Comparison of ENCODE assay signal across 15 cellular contexts in genomic region chr6:142322066-142322465, GRCh38. TPM values are rescaled to one million over a fixed set of nuclear protein-coding genes. Genes with fewer than 3 reads are reported as not detected.
A peak's percentile ranks its signal among the peaks of the same experiment; 100 is the strongest.
DNase-seq lines count a peak whose midpoint lies in the region; ATAC-seq, FAIRE-seq and TF ChIP-seq lines count a peak whose summit lies in the region.
"Had no signal": no experiment of that assay in that cellular context is flagged by ENCODE, and none has a peak within 500 bp of the region (broad histone marks: within the 10 kb centered on the region; RNA-seq: fewer than 3 reads in every experiment).

No MANE protein-coding gene starts in this region.

- H3K27ac ChIP-seq in HepG2 (ENCODE audit: extremely low read length, insufficient read depth, low read length) (no peak overlapping the region), right lobe of liver (no peak overlapping the region), RWPE2 (ENCODE audit: poor library complexity, severe bottlenecking) (peak overlapping the region; percentile 89)

- ATAC-seq in HepG2 (no peak), right lobe of liver (no peak), RWPE2 (ENCODE audit: low read depth) (no peak)
- no peak for ATAC-seq in stimulated activated effector memory CD8-positive, alpha-beta T cell treated with anti-CD3 and anti-CD28 coated beads, Interleukin-12 subunit alpha, Interleukin-12 subunit beta, amount 100 ng/mL, for 72 hours

- FAIRE-seq in HepG2 (lab: Jason Lieb, UNC), result no peak
- FAIRE-seq: G401.6, GM12892 had no signal

- no peak for TF ChIP-seq CTCF in HepG2 (CRISPR knock-in tag; IDR thresholded peaks at IDR 0.05)
- no peak for TF ChIP-seq CTCF in right lobe of liver (IDR thresholded peaks at IDR 0.05)
- no peak for TF ChIP-seq CTCF in RWPE2 (IDR thresholded peaks at IDR 0.05; ENCODE audit: poor library complexity, severe bottlenecking)

- no peak overlapping the region for H3K4me2 ChIP-seq in HepG2 (ENCODE audit: low read depth, low read length)

- no peaks in the 10 kb centered on the region for H3K27me3 ChIP-seq in HepG2 (ENCODE audit: control insufficient read depth in 1 of 2, insufficient read depth in 2 of 2, low read length in 2 of 2)
- H3K27me3 ChIP-seq in right lobe of liver, result no peaks in the 10 kb centered on the region
- no peaks in the 10 kb centered on the region for H3K27me3 ChIP-seq in RWPE2 (ENCODE audit: insufficient read depth, poor library complexity, severe bottlenecking)

- no peaks in the 10 kb centered on the region for H3K9me3 Mint-ChIP-seq in stimulated activated effector memory CD8-positive, alpha-beta T cell treated with anti-CD3 and anti-CD28 coated beads, Interleukin-12 subunit alpha, Interleukin-12 subunit beta, amount 100 ng/mL, for 72 hours
- H3K9me3 Mint-ChIP-seq: CD4-positive, alpha-beta T cell; H9 had no signal

- in situ Hi-C loops in HepG2 (cut with HindIII; ENCODE audit: extremely low pct_ligation_motif_present, low pct_unique_long_range_greater_than_20kb), result no loop called here

- TF ChIP-seq POLR2A in HepG2 (IDR thresholded peaks at IDR 0.05; ENCODE audit: insufficient read depth in 1 of 2, low read depth in 2 of 2, low read length in 2 of 2) (no peak), right lobe of liver (IDR thresholded peaks at IDR 0.05) (no peak)

- H3K4me3 Mint-ChIP-seq in stimulated activated effector memory CD8-positive, alpha-beta T cell treated with anti-CD3 and anti-CD28 coated beads, Interleukin-12 subunit alpha, Interleukin-12 subunit beta, amount 100 ng/mL, for 72 hours, result no peak overlapping the region
- H3K4me3 Mint-ChIP-seq: B cell; CD4-positive, alpha-beta T cell; H9 had no signal

- H3K36me3 ChIP-seq in HepG2 (replicated peaks in 1 of 2; ENCODE audit: control insufficient read depth in 1 of 2, insufficient read depth in 2 of 2, low read length in 2 of 2), result peaks cover 10 to 31% of the 10 kb centered on the region in 2 experiments; a peak in 4 of 5 replicates
- H3K36me3 ChIP-seq in right lobe of liver, result no peaks in the 10 kb centered on the region
- peaks cover 10% of the 10 kb centered on the region; the same call in 1 of the 2 replicates for H3K36me3 ChIP-seq in RWPE2 (ENCODE audit: low read depth)

- H3K4me3 ChIP-seq in HepG2 (replicated peaks in 1 of 3; ENCODE audit: insufficient read depth in 1 of 3, low read depth in 2 of 3, low read length in 3 of 3), result no peak overlapping the region
- H3K4me3 ChIP-seq in right lobe of liver, result no peak overlapping the region
- H3K4me3 ChIP-seq in RWPE2 (ENCODE audit: severe bottlenecking), result no peak overlapping the region

- H3K9me3 ChIP-seq in HepG2 (ENCODE audit: low read length) (no peaks in the 10 kb centered on the region), right lobe of liver (no peaks in the 10 kb centered on the region), RWPE2 (ENCODE audit: severe bottlenecking) (no peaks in the 10 kb centered on the region)

- intact Hi-C loops in HepG2 (cut with micrococcal nuclease; ENCODE audit: unreplicated experiment), result no loop called here
- intact Hi-C loops in right lobe of liver (cut with DNase I), result no loop called here

- TF ChIP-seq RAD21 in HepG2 (CRISPR knock-in tag; IDR thresholded peaks at IDR 0.05), result no peak

- DNase-seq in HepG2 (ENCODE audit: low spot score), result no peak
- DNase-seq in right lobe of liver, result no peak
- no peak for DNase-seq in RWPE2 (ENCODE audit: low spot score)
- DNase-seq in kidney glomerular epithelial cell (lab: John Stamatoyannopoulos, UW), result peak; percentile 10
- no peak for DNase-seq in 8988T
- DNase-seq in stimulated activated effector memory CD8-positive, alpha-beta T cell treated with anti-CD3 and anti-CD28 coated beads, Interleukin-12 subunit alpha, Interleukin-12 subunit beta, amount 100 ng/mL, for 72 hours (ENCODE audit: low spot score in 2 of 2), result no peak
- DNase-seq in stimulated activated CD4-positive, alpha-beta T cell treated with anti-CD3 and anti-CD28 coated beads, Interleukin-4, amount 100 ng/mL, for 24 hours, result no peak
- DNase-seq: C1 segment of cervical spinal cord; CD4-positive, alpha-beta T cell; EL; GOT3; H9 had no signal

- WGBS in HepG2 (ENCODE audit: low lambda C conversion rate), result 99% methylated on average over 5 of the region's 5 CpGs
- WGBS in right lobe of liver (ENCODE audit: insufficient coverage, low coverage, low lambda C conversion rate, missing lambda C conversion rate), result 91% methylated on average over 5 of the region's 5 CpGs

- H4K20me1 ChIP-seq in HepG2 (ENCODE audit: insufficient read depth, low read length), result peaks cover 22% of the 10 kb centered on the region

- no peak overlapping the region for H2AFZ ChIP-seq in HepG2 (ENCODE audit: low read length)

- no TSS peak for BruUV-seq in HepG2 (replicated peaks; lab: Mats Ljungman, UMichigan)

- peaks cover 92% of the 10 kb centered on the region for H3K79me2 ChIP-seq in HepG2 (ENCODE audit: insufficient read depth, low read length)

- no peak overlapping the region for H3K27ac Mint-ChIP-seq in stimulated activated effector memory CD8-positive, alpha-beta T cell treated with anti-CD3 and anti-CD28 coated beads, Interleukin-12 subunit alpha, Interleukin-12 subunit beta, amount 100 ng/mL, for 72 hours
- H3K27ac Mint-ChIP-seq: B cell; CD4-positive, alpha-beta T cell had no signal

- no peak for TF ChIP-seq EP300 in HepG2 (IDR thresholded peaks at IDR 0.05; ENCODE audit: low read depth in 2 of 2, low read length in 2 of 2)
- no peak for TF ChIP-seq EP300 in HepG2 (CRISPR knock-in tag; IDR thresholded peaks at IDR 0.05; ENCODE audit: borderline replicate concordance)

- H3K4me1 ChIP-seq in HepG2 (ENCODE audit: insufficient read depth, low read length), result peaks cover 73% of the 10 kb centered on the region
- peaks cover 0 to 20% (median 1%) of the 10 kb centered on the region in 4 donors for H3K4me1 ChIP-seq in right lobe of liver
- H3K4me1 ChIP-seq in RWPE2 (ENCODE audit: insufficient read depth, poor library complexity, severe bottlenecking), result peaks cover 73% of the 10 kb centered on the region

- POLR2A ChIA-PET in HepG2 (lab: Yijun Ruan, JAX), result interaction anchor here (3.0 kb wide), 1 partner anchor 21 kb away, joined by 17 read pairs; the partner anchor contains the start of gene ADGRG6

- CTCF ChIA-PET in HepG2 (lab: Yijun Ruan, JAX; ENCODE audit: low intra/inter-chr PET ratio, low total read pairs), result no interaction called here

- no peaks in the 10 kb centered on the region for H3K36me3 Mint-ChIP-seq in stimulated activated effector memory CD8-positive, alpha-beta T cell treated with anti-CD3 and anti-CD28 coated beads, Interleukin-12 subunit alpha, Interleukin-12 subunit beta, amount 100 ng/mL, for 72 hours

- H3K9ac ChIP-seq in HepG2 (ENCODE audit: insufficient read depth, low read depth, low read length), result no peak overlapping the region

- no peaks in the 10 kb centered on the region for H3K4me1 Mint-ChIP-seq in stimulated activated effector memory CD8-positive, alpha-beta T cell treated with anti-CD3 and anti-CD28 coated beads, Interleukin-12 subunit alpha, Interleukin-12 subunit beta, amount 100 ng/mL, for 72 hours
- H3K4me1 Mint-ChIP-seq: B cell had no signal

TF ChIP-seq in HepG2, 621 proteins besides CTCF, POLR2A, EP300 and RAD21:
- TF ChIP-seq ZFP62 (CRISPR knock-in tag; IDR thresholded peaks at IDR 0.05), result no peak
- TF ChIP-seq RBM22 (optimal IDR thresholded peaks at IDR 0.05; ENCODE audit: low read length), result peak; percentile 28

RNA-seq across cellular contexts. Expression of gene ADGRG6, which starts 20.3 kb away (rescaled TPM):
- total RNA-seq in HepG2 (2016; rRNA removed; fragmentation: Illumina TruSeq; extraction: Trizol) (83.6 and 129 TPM in 2 replicates), right lobe of liver (100 to 1,000 TPM in 3 of 6 experiments, 10 to 100 TPM in 3; 49.6 to 114 (median 94.6) TPM)
- total RNA-seq in HepG2 (2016; cell fraction: cytosol; rRNA removed; fragmentation: Illumina TruSeq; extraction: Trizol; ENCODE audit: low read depth), result 12.9 and 13.3 TPM in 2 replicates
- total RNA-seq in HepG2 (2016; cell fraction: insoluble cytoplasmic fraction; rRNA removed; fragmentation: Illumina TruSeq; extraction: Trizol), result 76.7 and 125 TPM in 2 replicates
- total RNA-seq in HepG2 (2016; cell fraction: membrane; rRNA removed; fragmentation: Illumina TruSeq; extraction: Trizol), result 29.0 and 33.2 TPM in 2 replicates
- total RNA-seq in HepG2 (2016; cell fraction: nucleus; rRNA removed; fragmentation: Illumina TruSeq; extraction: Trizol), result 271 and 292 TPM in 2 replicates
- 176 and 249 TPM in 2 replicates for polyA plus RNA-seq in HepG2 (2011; rRNA removed)
- polyA plus RNA-seq in HepG2 (2011; cell fraction: cytosol; rRNA removed), result 115 and 131 TPM in 2 replicates
- polyA plus RNA-seq in HepG2 (2011; cell fraction: nucleus; rRNA removed), result 148 and 157 TPM in 2 replicates
- polyA plus RNA-seq in HepG2 (2012), result 116 and 147 TPM in 2 replicates
- 1.8 TPM in 2 replicates for polyA plus RNA-seq in HepG2 (2016; cell fraction: cytosol; fragmentation: Illumina TruSeq; extraction: Trizol; ENCODE audit: low read depth)
- polyA plus RNA-seq in HepG2 (2016; cell fraction: insoluble cytoplasmic fraction; fragmentation: Illumina TruSeq; extraction: Trizol; ENCODE audit: low read depth), result 38.7 and 42.8 TPM in 2 replicates
- 5.0 and 5.8 TPM in 2 replicates for polyA plus RNA-seq in HepG2 (2016; cell fraction: membrane; fragmentation: Illumina TruSeq; extraction: Trizol; ENCODE audit: low read depth)
- 110 and 113 TPM in 2 replicates for polyA plus RNA-seq in HepG2 (2016; cell fraction: nucleus; fragmentation: Illumina TruSeq; extraction: Trizol; ENCODE audit: insufficient read depth, low read depth)
- 75.0 and 703 TPM in 2 replicates for polyA minus RNA-seq in HepG2 (2011; rRNA and poly(A)+ RNA removed; ENCODE audit: low replicate concordance)
- polyA minus RNA-seq in HepG2 (2011; cell fraction: cytosol; rRNA and poly(A)+ RNA removed), result 216 and 224 TPM in 2 replicates
- 1,103 and 1,189 TPM in 2 replicates for polyA minus RNA-seq in HepG2 (2011; cell fraction: nucleus; rRNA and poly(A)+ RNA removed)
- total RNA-seq: B cell had no signal
